ENCODE assay signal across 10 cellular contexts in genomic region chr10:101229275-101230184, GRCh38. TPM values are rescaled to one million over a fixed set of nuclear protein-coding genes. Genes with fewer than 3 reads are reported as not detected.
DNase-seq lines count a peak whose midpoint lies in the region; ATAC-seq and TF ChIP-seq lines count a peak whose summit lies in the region.
"Had no signal": no experiment of that assay in that cellular context is flagged by ENCODE, and none has a peak within 500 bp of the region (broad histone marks: within the 10 kb centered on the region; RNA-seq: fewer than 3 reads in every experiment).

TSS of gene LBX1 (minus strand) at chr10:101229463. CDS start at chr10:101228815, 648 bp downstream.

- no peak within 1 kb of the TSS for H4K8ac ChIP-seq in trophoblast cell (ENCODE audit: low read depth, low read length)

- WGBS in trophoblast cell (ENCODE audit: extremely low coverage, insufficient coverage, insufficient read length) = no CpG with 5 or more reads among the region's 63 CpGs

- no peak within 1 kb of the TSS for H2BK12ac ChIP-seq in trophoblast cell (ENCODE audit: low read length)

- H3K18ac ChIP-seq in trophoblast cell (ENCODE audit: low read length) = no peak within 1 kb of the TSS

- no peak within 1 kb of the TSS for H4K12ac ChIP-seq in trophoblast cell (ENCODE audit: low read depth, low read length)

- no peak within 1 kb of the TSS for H2AK5ac ChIP-seq in trophoblast cell (ENCODE audit: low read length)

- DNase-seq in NCI-H1417 (lab: John Stamatoyannopoulos, UW) = peak in 2 of 3 experiments; percentile 66 to 68
- DNase-seq in NCI-H1417 treated with DMSO at 0.1 percent for 48 hours (lab: John Stamatoyannopoulos, UW) = no peak
- peak; percentile 12 for DNase-seq in LHCN-M2 (ENCODE audit: low read depth)
- no peak for DNase-seq in dorsolateral prefrontal cortex
- DNase-seq in trophoblast cell = no peak
- no peak for DNase-seq in kidney tubule cell (ENCODE audit: low spot score)
- DNase-seq: ACHN had no signal

- no peak within 1 kb of the TSS for H2BK5ac ChIP-seq in trophoblast cell (ENCODE audit: low read depth, low read length, poor library complexity)

- H3K9ac ChIP-seq in trophoblast cell (ENCODE audit: low read length) = no peak within 1 kb of the TSS

- no peak within 1 kb of the TSS for H3K23ac ChIP-seq in trophoblast cell (ENCODE audit: low read length)

- H3K4me3 ChIP-seq in dorsolateral prefrontal cortex (peak within 1 kb of the TSS in 32 of 59 donors; percentile 2 to 52 (median 22)), trophoblast cell (ENCODE audit: low read depth, low read length) (no peak within 1 kb of the TSS)

- intact Hi-C loops in dorsolateral prefrontal cortex (cut with DNase I) = no loop called here

- ATAC-seq in GM19397 (IDR thresholded peaks at IDR 0.05; ENCODE audit: unreplicated experiment) = no peak
- no peak for ATAC-seq in GM21717 (IDR thresholded peaks at IDR 0.05; ENCODE audit: unreplicated experiment)

- H3K4me2 ChIP-seq in trophoblast cell (ENCODE audit: low read length) = peak within 1 kb of the TSS; percentile 30

- peaks cover 44 to 100% (median 99%) of the 10 kb centered on the region in 45 donors for H3K27me3 ChIP-seq in dorsolateral prefrontal cortex
- H3K27me3 ChIP-seq in trophoblast cell (ENCODE audit: insufficient read depth, low read length) = peaks cover 97% of the 10 kb centered on the region

- H3K79me2 ChIP-seq in trophoblast cell (ENCODE audit: control insufficient read depth, insufficient read depth, low read length, poor library complexity) = no peaks in the 10 kb centered on the region

- no peak within 1 kb of the TSS for H3K4ac ChIP-seq in trophoblast cell (ENCODE audit: low read depth, low read length)

- no peaks in the 10 kb centered on the region for H3K4me1 ChIP-seq in trophoblast cell (ENCODE audit: control insufficient read depth in 1 of 2, insufficient read depth in 2 of 2, low read length in 2 of 2)

- H2BK120ac ChIP-seq in trophoblast cell (ENCODE audit: insufficient read depth, low read length, poor library complexity) = no peak within 1 kb of the TSS

- H3K27ac ChIP-seq in dorsolateral prefrontal cortex (no peak within 1 kb of the TSS), trophoblast cell (ENCODE audit: low read depth, low read length) (no peak within 1 kb of the TSS)

- H2AFZ ChIP-seq in trophoblast cell (ENCODE audit: insufficient read depth, low read length, poor library complexity) = no peak within 1 kb of the TSS

- H3K79me1 ChIP-seq in trophoblast cell (ENCODE audit: low read length) = no peaks in the 10 kb centered on the region

- no peaks in the 10 kb centered on the region for H3K36me3 ChIP-seq in trophoblast cell (ENCODE audit: control insufficient read depth in 1 of 2, insufficient read depth in 2 of 2, low read length in 2 of 2)

- H3K9me3 ChIP-seq in trophoblast cell (ENCODE audit: insufficient read depth, low read depth, low read length) = peaks cover 4% of the 10 kb centered on the region

- TF ChIP-seq CTCF in dorsolateral prefrontal cortex (IDR thresholded peaks at IDR 0.05 in 54 of 56, conservative IDR thresholded peaks at IDR 0.05 in 2 of 56; ENCODE audit: low read depth in 1 of 56, partially characterized antibody in 56 of 56) = no peak

- H3K14ac ChIP-seq in trophoblast cell (ENCODE audit: low read length) = no peak within 1 kb of the TSS

- H4K91ac ChIP-seq in trophoblast cell (ENCODE audit: low read depth, low read length) = no peak within 1 kb of the TSS

RNA-seq across cellular contexts. Expression of gene LBX1, which starts in this region (rescaled TPM):
- total RNA-seq in LHCN-M2 (2014; rRNA removed) = 1.7 TPM in 2 replicates
- polyA plus RNA-seq in LHCN-M2 (2012) = 0.73 TPM
- under 1 TPM in 3 of 120 experiments, not detected in 117; 0.15 to 0.28 (median 0.19) TPM for total RNA-seq in dorsolateral prefrontal cortex
- polyA plus RNA-seq in trophoblast cell (2013) = not detected in 2 replicates
- total RNA-seq: lung microvascular endothelial cell had no signal

Comparison
In these comparisons a context has a peak if more than half of its experiments do, and no peak if none do; other contexts are left out.
1. DNase-seq: peak in NCI-H1417 (2 of 3) and LHCN-M2 (single experiment); none in NCI-H1417 treated with DMSO at 0.1 percent for 48 hours (single experiment), dorsolateral prefrontal cortex (0 of 10), trophoblast cell (0 of 2) and kidney tubule cell (single experiment).